In the genomic region with DNA sequence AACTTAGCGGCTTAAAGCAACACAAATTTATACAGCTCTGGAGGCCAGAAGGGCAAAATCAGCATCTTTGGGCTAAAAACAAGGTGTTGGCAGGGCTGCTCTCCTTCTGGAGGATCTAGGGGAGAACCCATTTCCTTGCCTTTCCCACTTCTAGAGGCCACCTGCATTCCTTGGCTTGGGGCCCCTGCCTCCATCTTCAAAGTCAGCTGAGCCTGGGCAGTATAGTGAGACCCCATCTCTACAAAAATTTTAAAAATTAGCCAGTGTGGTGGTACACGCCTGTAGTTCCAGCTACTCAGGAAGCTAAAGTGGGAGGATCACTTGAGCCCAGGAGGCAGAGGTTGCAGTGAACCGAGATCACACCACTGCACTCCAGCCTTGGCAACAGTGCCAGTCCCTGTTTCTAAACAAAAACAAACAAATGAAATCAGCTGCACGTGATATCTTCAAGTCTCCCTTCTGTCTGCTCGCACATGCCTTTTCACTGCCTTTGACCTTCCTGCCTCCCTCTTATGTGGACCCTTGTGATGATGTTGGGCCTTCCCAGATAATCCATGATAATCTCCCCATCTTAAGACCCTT, we compare ENCODE assay signal across 19 cellular contexts.
DNase-seq lines count a peak whose midpoint lies in the region; ATAC-seq and TF ChIP-seq lines count a peak whose summit lies in the region.
"Had no signal": no experiment of that assay in that cellular context is flagged by ENCODE, and none has a peak within 500 bp of the region (broad histone marks: within the 10 kb centered on the region; RNA-seq: fewer than 3 reads in every experiment).

No MANE protein-coding gene starts in this region.

- H3K4me1 Mint-ChIP-seq in MCF 10A (ENCODE audit: insufficient read depth, unreplicated experiment): peaks cover 29% of the 10 kb centered on the region
- peaks cover 26% of the 10 kb centered on the region for H3K4me1 Mint-ChIP-seq in neural progenitor cell

- 93% methylated on average over 5 of the region's 5 CpGs for WGBS in mammary epithelial cell (ENCODE audit: low coverage, missing lambda C conversion rate)
- WGBS in heart left ventricle, 4 donors: 83 to 91% (median 89%) methylated on average over 5 of the region's 5 CpGs

- H3K79me2 ChIP-seq in mammary epithelial cell (ENCODE audit: insufficient read depth, low read length): no peaks in the 10 kb centered on the region
- H3K79me2 ChIP-seq in neural progenitor cell (ENCODE audit: low read depth): no peaks in the 10 kb centered on the region

- DNase-seq in MCF 10A (ENCODE audit: unreplicated experiment) (no peak), mammary epithelial cell (no peak), dorsolateral prefrontal cortex (no peak), neural progenitor cell (ENCODE audit: low spot score) (no peak), heart left ventricle (no peak), GF-D8 (lab: John Stamatoyannopoulos, UW) (no peak)
- DNase-seq in stimulated activated CD8-positive, alpha-beta memory T cell treated with anti-CD3 and anti-CD28 coated beads, Interleukin-4, amount 100 ng/mL, for 48 hours: no peak
- no peak for DNase-seq in activated CD8-positive, alpha-beta memory T cell treated with anti-CD3 and anti-CD28 coated beads for 24 hours
- DNase-seq: activated CD4-positive, alpha-beta T cell treated with anti-CD3 and anti-CD28 coated beads, Interleukin-2, amount 50 U/mL, for 4 hours; activated naive CD8-positive, alpha-beta T cell treated with anti-CD3 and anti-CD28 coated beads for 36 hours; activated T-cell treated with anti-CD3 and anti-CD28 coated beads, Interleukin-2, amount 50 U/mL, for 24 hours; effector memory CD4-positive, alpha-beta T cell; hippocampal formation; NCI-H1436 treated with DMSO at 0.1 percent for 48 hours; NCI-H446 treated with DMSO at 0.1 percent for 48 hours; upper lobe of left lung had no signal

- H3K9ac ChIP-seq in mammary epithelial cell (ENCODE audit: insufficient read depth, low read length) (no peak overlapping the region), neural progenitor cell (no peak overlapping the region)

- no peaks in the 10 kb centered on the region for H3K27me3 ChIP-seq in mammary epithelial cell (ENCODE audit: insufficient read depth, low read length)
- H3K27me3 ChIP-seq in dorsolateral prefrontal cortex: no peaks in the 10 kb centered on the region
- no peaks in the 10 kb centered on the region for H3K27me3 ChIP-seq in neural progenitor cell
- H3K27me3 ChIP-seq in heart left ventricle: no peaks in the 10 kb centered on the region
- H3K27me3 ChIP-seq: ovary, upper lobe of left lung had no signal

- H3K4me3 ChIP-seq in mammary epithelial cell (replicated peaks in 1 of 3; ENCODE audit: insufficient read depth in 1 of 3, low read depth in 2 of 3, low read length in 3 of 3) (no peak overlapping the region), dorsolateral prefrontal cortex (no peak overlapping the region), neural progenitor cell (no peak overlapping the region), heart left ventricle (no peak overlapping the region)
- H3K4me3 ChIP-seq: ovary, SK-N-MC, upper lobe of left lung had no signal

- no peaks in the 10 kb centered on the region for H3K27me3 Mint-ChIP-seq in MCF 10A (ENCODE audit: insufficient read depth, unreplicated experiment)
- H3K27me3 Mint-ChIP-seq in neural progenitor cell (ENCODE audit: insufficient read depth, low read depth): peaks cover 15% of the 10 kb centered on the region
- H3K27me3 Mint-ChIP-seq: activated naive CD8-positive, alpha-beta T cell treated with anti-CD3 and anti-CD28 coated beads for 36 hours; activated T-cell treated with anti-CD3 and anti-CD28 coated beads, Interleukin-2, amount 50 U/mL, for 24 hours; IgD-negative memory B cell had no signal

- no peak overlapping the region for H3K4me3 Mint-ChIP-seq in MCF 10A (ENCODE audit: unreplicated experiment)
- H3K4me3 Mint-ChIP-seq in neural progenitor cell: no peak overlapping the region
- H3K4me3 Mint-ChIP-seq: activated naive CD8-positive, alpha-beta T cell treated with anti-CD3 and anti-CD28 coated beads for 36 hours; activated T-cell treated with anti-CD3 and anti-CD28 coated beads, Interleukin-2, amount 50 U/mL, for 24 hours; IgD-negative memory B cell had no signal

- BruUV-seq in MCF 10A (replicated peaks; lab: Mats Ljungman, UMichigan) (no TSS peak), mammary epithelial cell (replicated peaks; lab: Mats Ljungman, UMichigan) (no TSS peak)

- in situ Hi-C loops in mammary epithelial cell (cut with MboI; ENCODE audit: low sequenced_read_pairs in 2 of 2): loop anchor here in 1 of 2 donors (5.0 kb wide), 1 partner anchor 202 kb away; a partner anchor contains a TSS

- POLR2A ChIA-PET in MCF 10A (lab: Yijun Ruan, JAX): interaction anchor here (0.7 to 2.0 kb wide), 5 partner anchors 48 to 196 kb away, joined by 3 to 9 read pairs (median 3); no protein-coding TSS in a partner anchor

- H3F3A ChIP-seq in neural progenitor cell (ENCODE audit: low read depth): peaks cover 7% of the 10 kb centered on the region

- H4K20me1 ChIP-seq in mammary epithelial cell (ENCODE audit: insufficient read depth, low read length) (no peaks in the 10 kb centered on the region), neural progenitor cell (ENCODE audit: low read depth) (no peaks in the 10 kb centered on the region)

- H3K9me3 Mint-ChIP-seq in MCF 10A (ENCODE audit: unreplicated experiment) (peaks cover 8% of the 10 kb centered on the region), neural progenitor cell (peaks cover 14% of the 10 kb centered on the region)

- H3K4me1 ChIP-seq in mammary epithelial cell (ENCODE audit: insufficient read depth, low read length) (peaks cover 18% of the 10 kb centered on the region), neural progenitor cell (peaks cover 5% of the 10 kb centered on the region), heart left ventricle (peaks cover 0 to 34% (median 26%) of the 10 kb centered on the region in 12 donors)

- H3K27ac ChIP-seq in mammary epithelial cell (ENCODE audit: insufficient read depth, low read depth, low read length) (no peak overlapping the region), dorsolateral prefrontal cortex (peak overlapping the region in 44 of 59 donors; percentile 11 to 93 (median 67)), neural progenitor cell (no peak overlapping the region), heart left ventricle (peak overlapping the region in 4 of 12 donors; percentile 24 to 68 (median 41))
- H3K27ac ChIP-seq: ovary, SK-N-MC had no signal

- CTCF ChIA-PET in MCF 10A (lab: Yijun Ruan, JAX) (interaction anchor here (0.6 to 1.9 kb wide), 13 partner anchors 10 to 202 kb away, joined by 3 to 7 read pairs (median 3); no protein-coding TSS in a partner anchor), mammary epithelial cell (lab: Charles Lee; ENCODE audit: low non-redundant PET) (no interaction called here)

- H2AFZ ChIP-seq in mammary epithelial cell (ENCODE audit: low read depth, low read length): no peak overlapping the region
- H2AFZ ChIP-seq in neural progenitor cell (replicated peaks): no peak overlapping the region

- no peaks in the 10 kb centered on the region for H3K9me3 ChIP-seq in mammary epithelial cell (replicated peaks; ENCODE audit: insufficient read depth, low read length)
- H3K9me3 ChIP-seq in neural progenitor cell (ENCODE audit: low read depth): peaks cover 4% of the 10 kb centered on the region
- H3K9me3 ChIP-seq in heart left ventricle: peaks cover 0 to 10% (median 0%) of the 10 kb centered on the region in 12 donors
- H3K9me3 ChIP-seq: ovary had no signal

- peak overlapping the region; percentile 89 for H3K27ac Mint-ChIP-seq in MCF 10A (ENCODE audit: low read depth, unreplicated experiment)
- peak overlapping the region; percentile 58 for H3K27ac Mint-ChIP-seq in neural progenitor cell
- H3K27ac Mint-ChIP-seq: activated naive CD8-positive, alpha-beta T cell treated with anti-CD3 and anti-CD28 coated beads for 36 hours; activated T-cell treated with anti-CD3 and anti-CD28 coated beads, Interleukin-2, amount 50 U/mL, for 24 hours had no signal

- dilution Hi-C loops in mammary epithelial cell (cut with HindIII; ENCODE audit: low sequenced_read_pairs): loop anchor here (10.0 kb wide), 1 partner anchor 191 kb away; no protein-coding TSS in a partner anchor

- intact Hi-C loops in MCF 10A (cut with micrococcal nuclease) (loop anchor here (2.0 kb wide), 1 partner anchor 197 kb away; no protein-coding TSS in a partner anchor), mammary epithelial cell (cut with micrococcal nuclease) (no loop called here), dorsolateral prefrontal cortex (cut with DNase I) (loop anchor here in 1 of 2 donors (10.0 kb wide), 1 partner anchor 201 kb away; no protein-coding TSS in a partner anchor), heart left ventricle (cut with DNase I) (loop anchor here in 9 of 10 donors (2.0 to 10.0 kb wide), 8 partner anchors 42 to 201 kb away; a partner anchor contains a TSS)

- H3K36me3 Mint-ChIP-seq in MCF 10A (ENCODE audit: insufficient read depth, unreplicated experiment): no peaks in the 10 kb centered on the region
- H3K36me3 Mint-ChIP-seq in neural progenitor cell: peaks cover 8% of the 10 kb centered on the region
- H3K36me3 Mint-ChIP-seq: IgD-negative memory B cell had no signal

- H3K4me2 ChIP-seq in mammary epithelial cell (ENCODE audit: insufficient read depth, low read depth, low read length) (no peak overlapping the region), neural progenitor cell (no peak overlapping the region)

- no peaks in the 10 kb centered on the region for H3K36me3 ChIP-seq in mammary epithelial cell (ENCODE audit: insufficient read depth, low read length)
- H3K36me3 ChIP-seq in neural progenitor cell: no peaks in the 10 kb centered on the region
- H3K36me3 ChIP-seq in heart left ventricle: no peaks in the 10 kb centered on the region
- H3K36me3 ChIP-seq: ovary, upper lobe of left lung had no signal

- TF ChIP-seq POLR2A in heart left ventricle (IDR thresholded peaks at IDR 0.05): no peak

- TF ChIP-seq CTCF in MCF 10A (IDR thresholded peaks at IDR 0.05; ENCODE audit: unreplicated experiment) (no peak), mammary epithelial cell (conservative IDR thresholded peaks at IDR 0.05 in 1 of 2, IDR thresholded peaks at IDR 0.05 in 1 of 2; ENCODE audit: extremely low read depth in 1 of 2, insufficient read depth in 1 of 2, low read depth in 1 of 2, low read length in 2 of 2) (no peak), dorsolateral prefrontal cortex (IDR thresholded peaks at IDR 0.05 in 54 of 56, conservative IDR thresholded peaks at IDR 0.05 in 2 of 56; ENCODE audit: low read depth in 1 of 56, partially characterized antibody in 56 of 56) (no peak), neural progenitor cell (IDR thresholded peaks at IDR 0.05) (no peak), heart left ventricle (IDR thresholded peaks at IDR 0.05) (no peak)

- no peak for ATAC-seq in heart left ventricle

Comparison
In these comparisons a context has a peak if more than half of its experiments do, and no peak if none do; other contexts are left out.
1. H3K27ac ChIP-seq: peak in dorsolateral prefrontal cortex (44 of 59); none in mammary epithelial cell (single experiment) and neural progenitor cell (single experiment).